2 cellular contexts compared by ENCODE assay signal in the genomic region with DNA sequence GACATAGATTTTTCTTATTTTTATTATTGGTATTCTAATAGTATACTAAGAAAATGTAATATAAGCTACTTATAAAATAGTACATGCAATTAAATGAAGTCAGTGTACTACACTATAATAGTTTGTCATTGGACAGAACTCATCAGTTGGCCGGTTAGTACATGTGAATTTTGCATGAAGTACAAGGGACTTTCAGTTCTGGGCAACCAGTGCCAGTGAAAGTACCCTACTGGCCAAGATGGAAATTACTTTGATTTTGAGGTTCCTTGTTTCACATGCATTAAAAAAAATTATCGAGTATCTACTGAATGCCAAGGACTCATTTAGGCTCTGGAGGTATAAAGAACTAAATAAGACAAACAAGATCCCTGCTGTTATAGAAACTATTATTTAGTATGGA.
TF ChIP-seq lines count a peak whose summit lies in the region.

No MANE protein-coding gene starts in this region.

TF ChIP-seq in IMR-90, 13 proteins besides CTCF, POLR2A, EP300 and RAD21 (continued from another document):
- TF ChIP-seq MAZ (IDR thresholded peaks at IDR 0.05; ENCODE audit: borderline replicate concordance, low read depth, low read length) (no peak), SMC3 (IDR thresholded peaks at IDR 0.05; ENCODE audit: low read depth, low read length) (no peak), RCOR1 (IDR thresholded peaks at IDR 0.05; ENCODE audit: insufficient replicate concordance, low read length) (no peak), RFX5 (IDR thresholded peaks at IDR 0.05; ENCODE audit: low read depth, low read length) (no peak), USF2 (IDR thresholded peaks at IDR 0.05; ENCODE audit: low read depth, low read length) (no peak), MAFK (IDR thresholded peaks at IDR 0.05; ENCODE audit: low read depth, low read length) (no peak)

TF ChIP-seq in HEK293T, 16 proteins besides CTCF, POLR2A, EP300 and RAD21 (continued from another document):
- TF ChIP-seq HDGF (IDR thresholded peaks at IDR 0.05; ENCODE audit: borderline replicate concordance) (no peak), NFRKB (IDR thresholded peaks at IDR 0.05) (no peak), ZNF384 (IDR thresholded peaks at IDR 0.05) (no peak)
